ENCODE assay signal across 25 cellular contexts in the genomic region with DNA sequence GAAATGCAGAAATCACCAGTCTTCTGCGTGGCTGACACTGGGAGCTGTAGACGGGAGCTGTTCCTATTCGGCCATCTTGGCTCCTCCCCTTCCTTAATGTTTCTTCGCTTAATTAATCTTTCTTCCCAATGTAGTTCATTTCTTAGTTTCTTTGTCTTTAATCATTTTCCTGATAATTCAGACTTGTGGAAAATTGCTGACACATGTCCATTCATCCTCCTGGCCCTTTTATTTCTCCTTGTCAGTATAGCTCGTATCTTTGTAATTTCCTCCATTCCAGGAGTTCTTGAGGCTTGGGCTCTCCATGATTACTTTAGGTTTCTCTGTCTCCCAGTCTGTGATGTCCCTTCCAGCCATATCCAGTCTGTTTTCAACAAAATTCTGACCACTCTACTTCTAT.
"Had no signal": no experiment of that assay in that cellular context is flagged by ENCODE, and none has a peak within 500 bp of the region (broad histone marks: within the 10 kb centered on the region; RNA-seq: fewer than 3 reads in every experiment).

No MANE protein-coding gene starts in this region.

- H3K27ac Mint-ChIP-seq: dendritic cell treated with granulocyte-macrophage colony-stimulating factor and Interleukin-4, amounts not matched to agents 40 ng/mL and 50 ng/mL, for 4 days; naive thymus-derived CD8-positive, alpha-beta T cell; stimulated activated effector memory CD8-positive, alpha-beta T cell treated with anti-CD3 and anti-CD28 coated beads, Interleukin-12 subunit alpha, Interleukin-12 subunit beta, amount 100 ng/mL, for 72 hours had no signal

- H3K36me3 Mint-ChIP-seq: stimulated activated effector memory CD8-positive, alpha-beta T cell treated with anti-CD3 and anti-CD28 coated beads, Interleukin-12 subunit alpha, Interleukin-12 subunit beta, amount 100 ng/mL, for 72 hours had no signal

- H3K4me1 ChIP-seq: colonic mucosa, foreskin keratinocyte, prostate gland had no signal

- ATAC-seq: foreskin keratinocyte; gastroesophageal sphincter; heart right ventricle; left cardiac atrium; left lung; naive thymus-derived CD8-positive, alpha-beta T cell; stimulated activated effector memory CD8-positive, alpha-beta T cell treated with anti-CD3 and anti-CD28 coated beads, Interleukin-12 subunit alpha, Interleukin-12 subunit beta, amount 100 ng/mL, for 72 hours had no signal

- H3K4me3 Mint-ChIP-seq: dendritic cell treated with granulocyte-macrophage colony-stimulating factor and Interleukin-4, amounts not matched to agents 40 ng/mL and 50 ng/mL, for 4 days; naive thymus-derived CD8-positive, alpha-beta T cell; stimulated activated effector memory CD8-positive, alpha-beta T cell treated with anti-CD3 and anti-CD28 coated beads, Interleukin-12 subunit alpha, Interleukin-12 subunit beta, amount 100 ng/mL, for 72 hours had no signal

- H2AFZ ChIP-seq: parathyroid adenoma had no signal

- H3K27me3 ChIP-seq: colonic mucosa, esophagus muscularis mucosa, foreskin keratinocyte, gastroesophageal sphincter, heart right ventricle, left lung, neutrophil, right atrium auricular region, sigmoid colon, stomach, thyroid gland, vagina had no signal

- FAIRE-seq: endothelial cell of umbilical vein, islet of Langerhans had no signal

- DNase-seq: colonic mucosa; effector CD8-positive, alpha-beta T cell; foreskin keratinocyte; heart right ventricle; hippocampal formation; left cardiac atrium; left lung; naive thymus-derived CD8-positive, alpha-beta T cell; sigmoid colon; stimulated activated CD4-positive, alpha-beta T cell treated with anti-CD3 and anti-CD28 coated beads, Interleukin-2, amount 100 ng/mL, for 24 hours; stimulated activated CD4-positive, alpha-beta T cell treated with anti-CD3 and anti-CD28 coated beads, Interleukin-4, amount 100 ng/mL, for 24 hours; stimulated activated naive CD4-positive, alpha-beta T cell treated with Interleukin-2 at 50 U/mL for 16 hours; stomach; thyroid gland had no signal

- H3K9ac ChIP-seq: parathyroid adenoma had no signal

- H3K9me3 ChIP-seq: colonic mucosa, esophagus muscularis mucosa, gastroesophageal sphincter, left lung, neutrophil, prostate gland, right atrium auricular region, sigmoid colon, stomach, thyroid gland, vagina had no signal

- H3K27ac ChIP-seq: colonic mucosa, esophagus muscularis mucosa, foreskin keratinocyte, gastroesophageal sphincter, heart right ventricle, left lung, neutrophil, parathyroid adenoma, prostate gland, right atrium auricular region, sigmoid colon, stomach, thyroid gland, vagina had no signal

- H3K4me3 ChIP-seq: colonic mucosa, esophagus muscularis mucosa, gastroesophageal sphincter, heart right ventricle, left lung, prostate gland, right atrium auricular region, sigmoid colon, stomach, thyroid gland, vagina had no signal

- H3K27me3 Mint-ChIP-seq: dendritic cell treated with granulocyte-macrophage colony-stimulating factor and Interleukin-4, amounts not matched to agents 40 ng/mL and 50 ng/mL, for 4 days; naive thymus-derived CD8-positive, alpha-beta T cell had no signal

- H3K4me1 Mint-ChIP-seq: stimulated activated effector memory CD8-positive, alpha-beta T cell treated with anti-CD3 and anti-CD28 coated beads, Interleukin-12 subunit alpha, Interleukin-12 subunit beta, amount 100 ng/mL, for 72 hours had no signal

- H3K36me3 ChIP-seq: colonic mucosa, esophagus muscularis mucosa, gastroesophageal sphincter, heart right ventricle, left lung, neutrophil, prostate gland, right atrium auricular region, sigmoid colon, stomach, thyroid gland, vagina had no signal
